In genomic region chr2:61017556-61018318, GRCh38 we compare ENCODE assay signal across 8 cellular contexts. TPM values are rescaled to one million over a fixed set of nuclear protein-coding genes. Genes with fewer than 3 reads are reported as not detected.
A peak's percentile ranks its signal among the peaks of the same experiment; 100 is the strongest.
DNase-seq lines count a peak whose midpoint lies in the region; ATAC-seq and TF ChIP-seq lines count a peak whose summit lies in the region.

A gene with protein sequence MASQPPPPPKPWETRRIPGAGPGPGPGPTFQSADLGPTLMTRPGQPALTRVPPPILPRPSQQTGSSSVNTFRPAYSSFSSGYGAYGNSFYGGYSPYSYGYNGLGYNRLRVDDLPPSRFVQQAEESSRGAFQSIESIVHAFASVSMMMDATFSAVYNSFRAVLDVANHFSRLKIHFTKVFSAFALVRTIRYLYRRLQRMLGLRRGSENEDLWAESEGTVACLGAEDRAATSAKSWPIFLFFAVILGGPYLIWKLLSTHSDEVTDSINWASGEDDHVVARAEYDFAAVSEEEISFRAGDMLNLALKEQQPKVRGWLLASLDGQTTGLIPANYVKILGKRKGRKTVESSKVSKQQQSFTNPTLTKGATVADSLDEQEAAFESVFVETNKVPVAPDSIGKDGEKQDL (plus strand): TSS chr2:61017720. CDS start chr2:61017760, 40 bp downstream.
A gene with protein sequence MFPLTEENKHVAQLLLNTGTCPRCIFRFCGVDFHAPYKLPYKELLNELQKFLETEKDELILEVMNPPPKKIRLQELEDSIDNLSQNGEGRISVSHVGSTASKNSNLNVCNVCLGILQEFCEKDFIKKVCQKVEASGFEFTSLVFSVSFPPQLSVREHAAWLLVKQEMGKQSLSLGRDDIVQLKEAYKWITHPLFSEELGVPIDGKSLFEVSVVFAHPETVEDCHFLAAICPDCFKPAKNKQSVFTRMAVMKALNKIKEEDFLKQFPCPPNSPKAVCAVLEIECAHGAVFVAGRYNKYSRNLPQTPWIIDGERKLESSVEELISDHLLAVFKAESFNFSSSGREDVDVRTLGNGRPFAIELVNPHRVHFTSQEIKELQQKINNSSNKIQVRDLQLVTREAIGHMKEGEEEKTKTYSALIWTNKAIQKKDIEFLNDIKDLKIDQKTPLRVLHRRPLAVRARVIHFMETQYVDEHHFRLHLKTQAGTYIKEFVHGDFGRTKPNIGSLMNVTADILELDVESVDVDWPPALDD (minus strand): TSS chr2:61018255. CDS start chr2:61011890, 6,365 bp downstream.

- peaks cover 14% of the 10 kb centered on the region for H3K36me3 Mint-ChIP-seq in activated T-helper 1 cell treated with anti-CD3 and anti-CD28 coated beads, Interleukin-12 subunit alpha, Interleukin-12 subunit beta, Interleukin-2, Interleukin-4 antibody, amounts not matched to agents 30 ng/mL and 10 ng/mL and 1 ng/mL, durations not matched to agents 14 hours and 24 hours and 36 hours (ENCODE audit: low read depth)
- peaks cover 8% of the 10 kb centered on the region for H3K36me3 Mint-ChIP-seq in natural killer cell treated with Interleukin-12 subunit alpha and Interleukin-12 subunit beta and Interleukin-15 and Interleukin-18, amount 100 ng/mL, for 72 hours

- POLR2A ChIA-PET in OCI-LY7 (lab: Charles Lee) = interaction anchor here (0.5 to 1.4 kb wide), 5 partner anchors 15 to 308 kb away, joined by 3 read pairs; partner anchors contain the start of gene PAPOLG

- DNase-seq in D341Med (ENCODE audit: low spot score) (peak; percentile 89), HK-2 (ENCODE audit: unreplicated experiment) (peak; percentile 85), OCI-LY7 (ENCODE audit: low spot score) (peak; percentile 77), fibroblast of lung (ENCODE audit: low read depth in 2 of 2) (peak; percentile 75 to 80)
- DNase-seq in activated T-helper 1 cell treated with anti-CD3 and anti-CD28 coated beads, Interleukin-12 subunit alpha, Interleukin-12 subunit beta, Interleukin-2, Interleukin-4 antibody, amounts not matched to agents 30 ng/mL and 10 ng/mL and 1 ng/mL, durations not matched to agents 14 hours and 24 hours and 36 hours (ENCODE audit: low spot score) = peak; percentile 63
- peak; percentile 77 for DNase-seq in natural killer cell treated with Interleukin-12 subunit alpha and Interleukin-12 subunit beta and Interleukin-15 and Interleukin-18, amount 100 ng/mL, for 72 hours (ENCODE audit: low spot score)
- peak; percentile 63 for DNase-seq in stimulated activated naive CD4-positive, alpha-beta T cell treated with Interleukin-2 at 50 U/mL for 16 hours (lab: John Stamatoyannopoulos, UW)

- H3K9me3 ChIP-seq in OCI-LY7 (ENCODE audit: low read length) = peaks cover 6% of the 10 kb centered on the region
- no peaks in the 10 kb centered on the region for H3K9me3 ChIP-seq in fibroblast of lung (ENCODE audit: control insufficient read depth, insufficient read depth, low read depth, low read length)

- no peaks in the 10 kb centered on the region for H3K27me3 ChIP-seq in fibroblast of lung (ENCODE audit: control insufficient read depth, insufficient read depth, low read length)

- ATAC-seq in GM19463 (IDR thresholded peaks at IDR 0.05; ENCODE audit: unreplicated experiment) = peak; percentile 81
- ATAC-seq in natural killer cell treated with Interleukin-12 subunit alpha and Interleukin-12 subunit beta and Interleukin-15 and Interleukin-18, amount 100 ng/mL, for 72 hours = peak; percentile 93

- CTCF ChIA-PET in OCI-LY7 (lab: Charles Lee; ENCODE audit: unreplicated experiment) = no interaction called here

- H3K9me3 Mint-ChIP-seq in activated T-helper 1 cell treated with anti-CD3 and anti-CD28 coated beads, Interleukin-12 subunit alpha, Interleukin-12 subunit beta, Interleukin-2, Interleukin-4 antibody, amounts not matched to agents 30 ng/mL and 10 ng/mL and 1 ng/mL, durations not matched to agents 14 hours and 24 hours and 36 hours = no peaks in the 10 kb centered on the region
- no peaks in the 10 kb centered on the region for H3K9me3 Mint-ChIP-seq in natural killer cell treated with Interleukin-12 subunit alpha and Interleukin-12 subunit beta and Interleukin-15 and Interleukin-18, amount 100 ng/mL, for 72 hours

- H3K4me1 ChIP-seq in OCI-LY7 (ENCODE audit: insufficient read depth, low read length, poor library complexity, severe bottlenecking) (peaks cover 22% of the 10 kb centered on the region), fibroblast of lung (ENCODE audit: control insufficient read depth, extremely low read depth, insufficient read depth, low read length) (no peaks in the 10 kb centered on the region)

- H3K79me2 ChIP-seq in OCI-LY7 (ENCODE audit: insufficient read depth, low read depth, low read length) = peaks cover 56% of the 10 kb centered on the region
- H3K79me2 ChIP-seq in fibroblast of lung (ENCODE audit: control insufficient read depth, insufficient read depth, low read length) = peaks cover 44% of the 10 kb centered on the region

- H2AFZ ChIP-seq in OCI-LY7 (ENCODE audit: low read length) (peak within 1 kb of the TSS; percentile 71), fibroblast of lung (ENCODE audit: low read length) (peak within 1 kb of the TSS; percentile 98)

- H3K4me3 ChIP-seq in OCI-LY7 (ENCODE audit: low read depth, low read length, poor library complexity, severe bottlenecking) (peak within 1 kb of the TSS; percentile 89), fibroblast of lung (replicated peaks in 1 of 4; ENCODE audit: control extremely low read depth in 1 of 4, insufficient read depth in 1 of 4, low read depth in 3 of 4, low read length in 4 of 4) (peak within 1 kb of the TSS; percentile 85 to 97 (median 91))

- BruUV-seq in OCI-LY7 (replicated peaks; lab: Mats Ljungman, UMichigan) = no TSS peak

- H3K27me3 Mint-ChIP-seq in activated T-helper 1 cell treated with anti-CD3 and anti-CD28 coated beads, Interleukin-12 subunit alpha, Interleukin-12 subunit beta, Interleukin-2, Interleukin-4 antibody, amounts not matched to agents 30 ng/mL and 10 ng/mL and 1 ng/mL, durations not matched to agents 14 hours and 24 hours and 36 hours (ENCODE audit: insufficient read depth) = no peaks in the 10 kb centered on the region
- H3K27me3 Mint-ChIP-seq in natural killer cell treated with Interleukin-12 subunit alpha and Interleukin-12 subunit beta and Interleukin-15 and Interleukin-18, amount 100 ng/mL, for 72 hours = no peaks in the 10 kb centered on the region

- TF ChIP-seq CTCF in OCI-LY7 (conservative IDR thresholded peaks at IDR 0.05; ENCODE audit: low read length) = no peak
- TF ChIP-seq CTCF in fibroblast of lung (conservative IDR thresholded peaks at IDR 0.05 in 1 of 2, IDR thresholded peaks at IDR 0.05 in 1 of 2; ENCODE audit: low read depth in 1 of 2, low read length in 2 of 2) = no peak

- H3K9ac ChIP-seq in fibroblast of lung (ENCODE audit: insufficient read depth, low read length) = peak within 1 kb of the TSS; percentile 39

- no peaks in the 10 kb centered on the region for H3K9me2 ChIP-seq in OCI-LY7 (ENCODE audit: insufficient read depth, low read length)

- peak within 1 kb of the TSS; percentile 96 for H3K27ac Mint-ChIP-seq in activated T-helper 1 cell treated with anti-CD3 and anti-CD28 coated beads, Interleukin-12 subunit alpha, Interleukin-12 subunit beta, Interleukin-2, Interleukin-4 antibody, amounts not matched to agents 30 ng/mL and 10 ng/mL and 1 ng/mL, durations not matched to agents 14 hours and 24 hours and 36 hours
- peak within 1 kb of the TSS; percentile 85 to 98 for H3K27ac Mint-ChIP-seq in natural killer cell treated with Interleukin-12 subunit alpha and Interleukin-12 subunit beta and Interleukin-15 and Interleukin-18, amount 100 ng/mL, for 72 hours

- H3K36me3 ChIP-seq in OCI-LY7 (ENCODE audit: insufficient read depth, low read length) (peaks cover 29% of the 10 kb centered on the region), fibroblast of lung (ENCODE audit: control insufficient read depth, insufficient read depth, low read length) (no peaks in the 10 kb centered on the region)

- intact Hi-C loops in OCI-LY7 (cut with micrococcal nuclease; ENCODE audit: unreplicated experiment) = loop anchor here (1.0 to 5.0 kb wide), 4 partner anchors 49 to 520 kb away; partner anchors contain the start of gene XPO1
- intact Hi-C loops in activated T-helper 1 cell treated with anti-CD3 and anti-CD28 coated beads, Interleukin-12 subunit alpha, Interleukin-12 subunit beta, Interleukin-2, Interleukin-4 antibody, amounts not matched to agents 30 ng/mL and 10 ng/mL and 1 ng/mL, durations not matched to agents 14 hours and 24 hours and 36 hours (cut with micrococcal nuclease) = loop anchor here (1.0 to 5.0 kb wide), 14 partner anchors 40 to 1185 kb away; partner anchors contain the start of genes FAM161A, PAPOLG, SANBR and USP34

- peak within 1 kb of the TSS; percentile 87 for H3K27ac ChIP-seq in OCI-LY7 (ENCODE audit: low read depth, low read length, poor library complexity, severe bottlenecking)
- H3K27ac ChIP-seq in fibroblast of lung (ENCODE audit: insufficient read depth, low read length) = peak within 1 kb of the TSS; percentile 63

- peak within 1 kb of the TSS; percentile 97 for H3K4me3 Mint-ChIP-seq in activated T-helper 1 cell treated with anti-CD3 and anti-CD28 coated beads, Interleukin-12 subunit alpha, Interleukin-12 subunit beta, Interleukin-2, Interleukin-4 antibody, amounts not matched to agents 30 ng/mL and 10 ng/mL and 1 ng/mL, durations not matched to agents 14 hours and 24 hours and 36 hours
- H3K4me3 Mint-ChIP-seq in natural killer cell treated with Interleukin-12 subunit alpha and Interleukin-12 subunit beta and Interleukin-15 and Interleukin-18, amount 100 ng/mL, for 72 hours = peak within 1 kb of the TSS; percentile 97

- H3K4me1 Mint-ChIP-seq in activated T-helper 1 cell treated with anti-CD3 and anti-CD28 coated beads, Interleukin-12 subunit alpha, Interleukin-12 subunit beta, Interleukin-2, Interleukin-4 antibody, amounts not matched to agents 30 ng/mL and 10 ng/mL and 1 ng/mL, durations not matched to agents 14 hours and 24 hours and 36 hours (ENCODE audit: low read depth) = peaks cover 36% of the 10 kb centered on the region
- peaks cover 23 to 26% of the 10 kb centered on the region in 2 donors for H3K4me1 Mint-ChIP-seq in natural killer cell treated with Interleukin-12 subunit alpha and Interleukin-12 subunit beta and Interleukin-15 and Interleukin-18, amount 100 ng/mL, for 72 hours (ENCODE audit: low read depth in 2 of 2)

- peak within 1 kb of the TSS; percentile 95 for H3K4me2 ChIP-seq in OCI-LY7 (ENCODE audit: low read length)
- peak within 1 kb of the TSS; percentile 81 for H3K4me2 ChIP-seq in fibroblast of lung (ENCODE audit: extremely low read depth, insufficient read depth, low read length)

- H4K20me1 ChIP-seq in OCI-LY7 (ENCODE audit: insufficient read depth, low read length) = peaks cover 6% of the 10 kb centered on the region; the same call in 1 of the 2 replicates
- H4K20me1 ChIP-seq in fibroblast of lung (ENCODE audit: control insufficient read depth, extremely low read depth, insufficient read depth, low read length) = no peaks in the 10 kb centered on the region

RNA-seq across cellular contexts. Expression of the first gene that starts in this region (rescaled TPM):
- total RNA-seq in OCI-LY7 (2014; rRNA removed; shearing (Covaris generic)) = 18.9 and 20.3 TPM in 2 replicates
- 23.4 and 27.6 TPM in 2 replicates for total RNA-seq in OCI-LY7 (2022)
- total RNA-seq in activated T-helper 1 cell treated with anti-CD3 and anti-CD28 coated beads, Interleukin-12 subunit alpha, Interleukin-12 subunit beta, Interleukin-2, Interleukin-4 antibody, amounts not matched to agents 30 ng/mL and 10 ng/mL and 1 ng/mL, durations not matched to agents 14 hours and 24 hours and 36 hours = 15.9 and 20.0 TPM in 2 replicates
- 25.2 and 28.1 TPM in 2 replicates for total RNA-seq in fibroblast of lung
- polyA plus RNA-seq in fibroblast of lung = 15.6 and 20.4 TPM in 2 replicates
- 10.9 and 12.4 TPM in 2 replicates for polyA plus RNA-seq in fibroblast of lung (2012)
- 21.5 and 33.3 TPM in 2 replicates for polyA minus RNA-seq in fibroblast of lung (ENCODE audit: low replicate concordance)
- total RNA-seq in natural killer cell treated with Interleukin-12 subunit alpha and Interleukin-12 subunit beta and Interleukin-15 and Interleukin-18, amount 100 ng/mL, for 72 hours = 10 to 100 TPM; 15.9 to 25.8 TPM

RNA-seq across cellular contexts. Expression of the second gene that starts in this region (rescaled TPM):
- 3.3 and 5.6 TPM in 2 replicates for total RNA-seq in OCI-LY7 (2014; rRNA removed; shearing (Covaris generic))
- total RNA-seq in OCI-LY7 (2022) (7.5 and 8.6 TPM in 2 replicates), fibroblast of lung (7.7 and 9.2 TPM in 2 replicates)
- 5.9 and 7.6 TPM in 2 replicates for total RNA-seq in activated T-helper 1 cell treated with anti-CD3 and anti-CD28 coated beads, Interleukin-12 subunit alpha, Interleukin-12 subunit beta, Interleukin-2, Interleukin-4 antibody, amounts not matched to agents 30 ng/mL and 10 ng/mL and 1 ng/mL, durations not matched to agents 14 hours and 24 hours and 36 hours
- 5.5 and 6.0 TPM in 2 replicates for polyA plus RNA-seq in fibroblast of lung
- polyA plus RNA-seq in fibroblast of lung (2012) = 3.6 and 4.4 TPM in 2 replicates
- polyA minus RNA-seq in fibroblast of lung (ENCODE audit: low replicate concordance) = 0.59 and 2.4 TPM in 2 replicates
- total RNA-seq in natural killer cell treated with Interleukin-12 subunit alpha and Interleukin-12 subunit beta and Interleukin-15 and Interleukin-18, amount 100 ng/mL, for 72 hours = 10 to 100 TPM; 12.6 to 18.5 TPM

Comparison
In these comparisons a context has a peak if more than half of its experiments do, and no peak if none do; other contexts are left out.
1. Peak in every context shown above with its lines: DNase-seq, ATAC-seq, H3K4me3 ChIP-seq and H3K27ac ChIP-seq.